In the genomic region with DNA sequence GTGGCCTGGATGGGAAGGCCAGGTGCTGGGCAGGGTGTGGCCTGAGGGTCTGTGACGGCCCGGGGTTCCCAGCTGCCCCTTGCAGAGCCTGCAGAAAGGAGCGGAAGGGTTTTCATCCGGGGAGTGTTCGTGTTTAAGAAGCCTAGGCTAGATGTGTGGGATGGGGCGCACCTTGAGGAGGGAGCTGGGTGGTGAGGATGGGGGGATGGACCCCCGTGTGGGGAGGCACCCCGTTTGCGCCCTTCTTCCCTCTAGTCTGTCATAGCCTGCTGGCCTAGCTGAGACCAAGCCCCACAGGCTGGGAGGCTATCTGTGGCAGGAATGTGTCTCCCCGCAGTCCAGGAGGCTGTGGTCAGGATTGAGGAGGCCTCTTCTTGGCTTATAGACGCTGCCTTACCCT, we compare ENCODE assay signal across 26 cellular contexts. TPM values are rescaled to one million over a fixed set of nuclear protein-coding genes. Genes with fewer than 3 reads are reported as not detected.
"Had no signal": no experiment of that assay in that cellular context is flagged by ENCODE, and none has a peak within 500 bp of the region (broad histone marks: within the 10 kb centered on the region; RNA-seq: fewer than 3 reads in every experiment).

No MANE protein-coding gene starts in this region.

- H3K4me1 ChIP-seq: Peyer's patch had no signal

- H3K27ac ChIP-seq: KMS-11, PC-9, Peyer's patch had no signal

- ATAC-seq: HepG2, SK-N-SH treated with all-trans-retinoic acid at 6 μM for 48 hours had no signal

- H3K27me3 ChIP-seq: Peyer's patch had no signal

- H3K9me3 ChIP-seq: Peyer's patch had no signal

- H3K4me3 ChIP-seq: PC-9, Peyer's patch had no signal

- DNase-seq: IMR-90, Kasumi-1, MM.1S, NCI-H1092 treated with DMSO at 0.1 percent for 48 hours, NCI-H1436, NCI-H187, NCI-H2029, NCI-H2081 treated with DMSO at 0.1 percent for 48 hours, NCI-H2171, NCI-H226, NCI-H446, NCI-H510A, NCI-H524 treated with DMSO at 0.1 percent for 48 hours, NCI-H69, NCI-H774, OCI-M1, PC-9, Peyer's patch, SHP77 had no signal

RNA-seq across cellular contexts. Expression of gene RNU6ATAC, which starts 11.9 kb away (rescaled TPM):
- total RNA-seq: HT1080, IMR-90, M059J, Peyer's patch, RPMI7951, SK-MEL-5 had no signal
